Comparison of ENCODE assay signal across 12 cellular contexts in genomic region chr2:58553937-58554336, GRCh38.
DNase-seq lines count a peak whose midpoint lies in the region; ATAC-seq, FAIRE-seq and TF ChIP-seq lines count a peak whose summit lies in the region.
"Had no signal": no experiment of that assay in that cellular context is flagged by ENCODE, and none has a peak within 500 bp of the region (broad histone marks: within the 10 kb centered on the region; RNA-seq: fewer than 3 reads in every experiment).

No MANE protein-coding gene starts in this region.

- H3K4me1 ChIP-seq in Karpas-422 (ENCODE audit: low read length) (no peaks in the 10 kb centered on the region), H1 (replicated peaks in 1 of 4; ENCODE audit: control insufficient read depth in 3 of 4, insufficient read depth in 4 of 4, low read length in 3 of 4) (peaks cover 0 to 8% (median 2%) of the 10 kb centered on the region in 4 experiments; a peak in 4 of 7 replicates), smooth muscle cell (ENCODE audit: low read depth) (peaks cover 3% of the 10 kb centered on the region), transverse colon (no peaks in the 10 kb centered on the region)

- no peak for ATAC-seq in activated CD4-positive, alpha-beta T cell treated with anti-CD3 and anti-CD28 coated beads for 36 hours
- ATAC-seq in GM18870 (IDR thresholded peaks at IDR 0.05; ENCODE audit: unreplicated experiment): no peak

- H4K5ac ChIP-seq in H1 (ENCODE audit: insufficient read length, low read depth, low read length): no peak overlapping the region

- H2AK5ac ChIP-seq in H1 (ENCODE audit: low read depth, low read length): no peak overlapping the region

- H3K23ac ChIP-seq in H1 (ENCODE audit: insufficient read length): no peak overlapping the region

- H3K79me1 ChIP-seq in H1 (ENCODE audit: low read depth, low read length): no peaks in the 10 kb centered on the region

- no peaks in the 10 kb centered on the region for H3K27me3 Mint-ChIP-seq in activated CD4-positive, alpha-beta T cell treated with anti-CD3 and anti-CD28 coated beads for 36 hours
- peaks cover 7% of the 10 kb centered on the region for H3K27me3 Mint-ChIP-seq in activated CD4-positive, alpha-beta T cell treated with anti-CD3 and anti-CD28 coated beads, Interleukin-2, amount 10 ng/mL, durations not matched to agents 24 days and 14 days

- no peak overlapping the region for H3K4me3 Mint-ChIP-seq in activated CD4-positive, alpha-beta T cell treated with anti-CD3 and anti-CD28 coated beads for 36 hours
- H3K4me3 Mint-ChIP-seq in activated CD4-positive, alpha-beta T cell treated with anti-CD3 and anti-CD28 coated beads, Interleukin-2, amount 10 ng/mL, durations not matched to agents 24 days and 14 days: no peak overlapping the region

- peak; percentile 89 to 94 for TF ChIP-seq RAD21 in H1 (IDR thresholded peaks at IDR 0.05 in 1 of 2, conservative IDR thresholded peaks at IDR 0.05 in 1 of 2; ENCODE audit: low read depth in 2 of 2, low read length in 2 of 2)

- no peak overlapping the region for H2BK5ac ChIP-seq in H1 (ENCODE audit: low read depth, low read length)

- no peak overlapping the region for H4K8ac ChIP-seq in H1 (ENCODE audit: extremely low read depth, insufficient read depth, low read length)

- H3K9me3 ChIP-seq in Karpas-422 (ENCODE audit: low read length) (no peaks in the 10 kb centered on the region), H1 (ENCODE audit: insufficient read depth in 2 of 2, low read depth in 1 of 2, low read length in 1 of 2) (no peaks in the 10 kb centered on the region), smooth muscle cell (replicated peaks; ENCODE audit: low read depth) (no peaks in the 10 kb centered on the region), transverse colon (no peaks in the 10 kb centered on the region)

- POLR2A ChIA-PET in activated CD4-positive, alpha-beta T cell treated with anti-CD3 and anti-CD28 coated beads for 36 hours (lab: Charles Lee): no interaction called here
- POLR2A ChIA-PET in H1 (lab: Charles Lee; ENCODE audit: partially characterized antibody): interaction anchor here (0.9 to 1.4 kb wide), 2 partner anchors 9 to 13 kb away, joined by 3 to 4 read pairs; no protein-coding TSS in a partner anchor

- H3K4me2 ChIP-seq in Karpas-422 (ENCODE audit: low read depth, low read length, poor library complexity, severe bottlenecking) (no peak overlapping the region), H1 (ENCODE audit: insufficient read depth in 1 of 2, low read depth in 2 of 2, low read length in 2 of 2) (no peak overlapping the region), smooth muscle cell (no peak overlapping the region)

- H3K27ac Mint-ChIP-seq in activated CD4-positive, alpha-beta T cell treated with anti-CD3 and anti-CD28 coated beads for 36 hours: no peak overlapping the region
- no peak overlapping the region for H3K27ac Mint-ChIP-seq in activated CD4-positive, alpha-beta T cell treated with anti-CD3 and anti-CD28 coated beads, Interleukin-2, amount 10 ng/mL, durations not matched to agents 24 days and 14 days

- no peak overlapping the region for H2AFZ ChIP-seq in Karpas-422 (ENCODE audit: low read length)
- no peak overlapping the region for H2AFZ ChIP-seq in H1 (ENCODE audit: low read length)
- H2AFZ ChIP-seq in smooth muscle cell (ENCODE audit: low read depth): no peak overlapping the region

- no peaks in the 10 kb centered on the region for H3K36me3 Mint-ChIP-seq in activated CD4-positive, alpha-beta T cell treated with anti-CD3 and anti-CD28 coated beads for 36 hours (ENCODE audit: low read depth)
- H3K36me3 Mint-ChIP-seq in activated CD4-positive, alpha-beta T cell treated with anti-CD3 and anti-CD28 coated beads, Interleukin-2, amount 10 ng/mL, durations not matched to agents 24 days and 14 days (ENCODE audit: low read depth): no peaks in the 10 kb centered on the region

- H4K20me1 ChIP-seq in Karpas-422 (ENCODE audit: insufficient read depth, low read depth, low read length): no peaks in the 10 kb centered on the region
- no peaks in the 10 kb centered on the region for H4K20me1 ChIP-seq in H1 (replicated peaks in 1 of 2; ENCODE audit: control insufficient read depth in 1 of 2, insufficient read depth in 2 of 2, low read length in 2 of 2)
- H4K20me1 ChIP-seq in smooth muscle cell (ENCODE audit: low read depth): no peaks in the 10 kb centered on the region

- H3K27ac ChIP-seq in Karpas-422 (ENCODE audit: low read length) (no peak overlapping the region), H1 (ENCODE audit: low read depth, low read length) (no peak overlapping the region), smooth muscle cell (ENCODE audit: low read depth) (no peak overlapping the region), transverse colon (no peak overlapping the region)

- H3K9ac ChIP-seq in Karpas-422 (ENCODE audit: low read length) (no peak overlapping the region), H1 (replicated peaks in 1 of 4; ENCODE audit: extremely low read depth in 1 of 4, low read depth in 3 of 4, low read length in 3 of 4) (no peak overlapping the region), smooth muscle cell (ENCODE audit: low read depth) (no peak overlapping the region)

- peak; percentile 98 for FAIRE-seq in H1 (lab: Jason Lieb, UNC)
- FAIRE-seq: endometrium had no signal

- in situ Hi-C loops in transverse colon (cut with MboI; ENCODE audit: low pct_ligation_motif_present in 1 of 4, low pct_unique_long_range_greater_than_20kb in 1 of 4, low sequenced_read_pairs in 3 of 4): no loop called here

- TF ChIP-seq CTCF in H1 (IDR thresholded peaks at IDR 0.05; ENCODE audit: control extremely low read depth in 1 of 3, insufficient read depth in 1 of 3, low read depth in 1 of 3, low read length in 3 of 3): peak; percentile 67 to 84 (median 72)
- peak; percentile 4 for TF ChIP-seq CTCF in smooth muscle cell (IDR thresholded peaks at IDR 0.05; ENCODE audit: borderline replicate concordance, insufficient read depth, poor library complexity, severe bottlenecking)
- TF ChIP-seq CTCF in transverse colon (IDR thresholded peaks at IDR 0.05): peak in 1 of 5 experiments; percentile 10

- no peaks in the 10 kb centered on the region for H3K79me2 ChIP-seq in Karpas-422 (ENCODE audit: low read length)
- no peaks in the 10 kb centered on the region for H3K79me2 ChIP-seq in H1 (ENCODE audit: control insufficient read depth in 1 of 2, insufficient read depth in 2 of 2, low read length in 2 of 2)
- no peaks in the 10 kb centered on the region for H3K79me2 ChIP-seq in smooth muscle cell (ENCODE audit: low read depth)

- peak; percentile 16 for DNase-seq in activated CD4-positive, alpha-beta T cell treated with anti-CD3 and anti-CD28 coated beads for 36 hours
- no peak for DNase-seq in activated CD4-positive, alpha-beta T cell treated with anti-CD3 and anti-CD28 coated beads, Interleukin-2, amount 10 ng/mL, durations not matched to agents 24 days and 14 days
- peak; percentile 52 for DNase-seq in Karpas-422
- DNase-seq in H1 (ENCODE audit: low read depth in 1 of 2, low spot score in 2 of 2): no peak
- DNase-seq in smooth muscle cell (lab: John Stamatoyannopoulos, UW; ENCODE audit: unreplicated experiment): no peak
- DNase-seq in activated CD4-positive, alpha-beta T cell treated with anti-CD3 and anti-CD28 coated beads, Interleukin-2, amount 50 U/mL, for 48 hours: no peak
- DNase-seq in transverse colon: no peak
- DNase-seq: NCI-H2171 treated with DMSO at 0.1 percent for 48 hours; stimulated activated CD4-positive, alpha-beta T cell treated with anti-CD3 and anti-CD28 coated beads, Interleukin-4, amount 100 ng/mL, for 1 hour; T-helper 1 cell had no signal

- no peak overlapping the region for H2BK120ac ChIP-seq in H1 (replicated peaks; ENCODE audit: low read depth, low read length)

- H3K23me2 ChIP-seq in H1 (ENCODE audit: low read depth, low read length): no peaks in the 10 kb centered on the region

- H2BK15ac ChIP-seq in H1 (ENCODE audit: low read length): no peak overlapping the region

- no peaks in the 10 kb centered on the region for H3F3A ChIP-seq in smooth muscle cell (ENCODE audit: low read depth)

- H4K91ac ChIP-seq in H1 (replicated peaks; ENCODE audit: insufficient read length, low read length): no peak overlapping the region

- no peak overlapping the region for H3K4ac ChIP-seq in H1 (replicated peaks; ENCODE audit: insufficient read length, low read depth, low read length)

- H3K14ac ChIP-seq in H1 (ENCODE audit: insufficient read length): no peak overlapping the region

- H3K27me3 ChIP-seq in Karpas-422 (ENCODE audit: low read length): no peaks in the 10 kb centered on the region
- no peaks in the 10 kb centered on the region for H3K27me3 ChIP-seq in H1 (replicated peaks in 1 of 4; ENCODE audit: control insufficient read depth in 3 of 4, extremely low read depth in 1 of 4, insufficient read depth in 3 of 4, low read length in 3 of 4)
- H3K27me3 ChIP-seq in smooth muscle cell (ENCODE audit: low read depth): no peaks in the 10 kb centered on the region
- H3K27me3 ChIP-seq in transverse colon: no peaks in the 10 kb centered on the region

- H3K36me3 ChIP-seq in Karpas-422 (ENCODE audit: insufficient read depth, low read length) (no peaks in the 10 kb centered on the region), H1 (ENCODE audit: control insufficient read depth in 2 of 4, insufficient read depth in 4 of 4, low read length in 3 of 4) (no peaks in the 10 kb centered on the region), smooth muscle cell (ENCODE audit: low read depth) (no peaks in the 10 kb centered on the region), transverse colon (no peaks in the 10 kb centered on the region)

- H2BK20ac ChIP-seq in H1 (ENCODE audit: low read length): no peak overlapping the region

- no peaks in the 10 kb centered on the region for H3K9me3 Mint-ChIP-seq in activated CD4-positive, alpha-beta T cell treated with anti-CD3 and anti-CD28 coated beads for 36 hours (ENCODE audit: low read depth)
- H3K9me3 Mint-ChIP-seq in activated CD4-positive, alpha-beta T cell treated with anti-CD3 and anti-CD28 coated beads, Interleukin-2, amount 10 ng/mL, durations not matched to agents 24 days and 14 days: no peaks in the 10 kb centered on the region

- CTCF ChIA-PET in activated CD4-positive, alpha-beta T cell treated with anti-CD3 and anti-CD28 coated beads for 36 hours (lab: Charles Lee): interaction anchor here (1.3 kb wide), 1 partner anchor 648 kb away, joined by 3 read pairs; no protein-coding TSS in a partner anchor
- CTCF ChIA-PET in H1 (lab: Charles Lee; ENCODE audit: partially characterized antibody): interaction anchor here (0.6 to 4.1 kb wide), 37 partner anchors 8 to 858 kb away, joined by 3 to 38 read pairs (median 4); no protein-coding TSS in a partner anchor

- H3K4me1 Mint-ChIP-seq in activated CD4-positive, alpha-beta T cell treated with anti-CD3 and anti-CD28 coated beads for 36 hours: no peaks in the 10 kb centered on the region
- H3K4me1 Mint-ChIP-seq in activated CD4-positive, alpha-beta T cell treated with anti-CD3 and anti-CD28 coated beads, Interleukin-2, amount 10 ng/mL, durations not matched to agents 24 days and 14 days: no peaks in the 10 kb centered on the region

- no peak for TF ChIP-seq POLR2A in H1 (IDR thresholded peaks at IDR 0.05; ENCODE audit: control extremely low read depth in 1 of 2, low read depth in 2 of 2, low read length in 2 of 2)
- TF ChIP-seq POLR2A in transverse colon (IDR thresholded peaks at IDR 0.05): no peak

- no peak overlapping the region for H3K56ac ChIP-seq in H1 (replicated peaks; ENCODE audit: insufficient read length, low read depth, low read length)

- intact Hi-C loops in activated CD4-positive, alpha-beta T cell treated with anti-CD3 and anti-CD28 coated beads for 36 hours (cut with DNase I, micrococcal nuclease): no loop called here
- intact Hi-C loops in activated CD4-positive, alpha-beta T cell treated with anti-CD3 and anti-CD28 coated beads, Interleukin-2, amount 10 ng/mL, durations not matched to agents 24 days and 14 days (cut with micrococcal nuclease): loop anchor here (10.0 kb wide), 1 partner anchor 649 kb away; no protein-coding TSS in a partner anchor
- intact Hi-C loops in transverse colon (cut with DNase I; ENCODE audit: low total_unique reads): no loop called here

- no peak for TF ChIP-seq EP300 in H1 (IDR thresholded peaks at IDR 0.05; ENCODE audit: borderline replicate concordance in 1 of 2, low read depth in 2 of 2, low read length in 2 of 2)
- no peak for TF ChIP-seq EP300 in transverse colon (IDR thresholded peaks at IDR 0.05; ENCODE audit: low read depth)

- no peak overlapping the region for H3K4me3 ChIP-seq in Karpas-422 (ENCODE audit: low read length)
- H3K4me3 ChIP-seq in H1 (ENCODE audit: extremely low read depth in 1 of 4, insufficient read depth in 2 of 4, low read depth in 3 of 4, low read length in 4 of 4): no peak overlapping the region
- no peak overlapping the region for H3K4me3 ChIP-seq in smooth muscle cell
- no peak overlapping the region for H3K4me3 ChIP-seq in transverse colon

- H3K18ac ChIP-seq in H1 (ENCODE audit: extremely low read depth, low read length): no peak overlapping the region

- WGBS in H1 (ENCODE audit: extremely low coverage in 1 of 2, insufficient coverage in 1 of 2, insufficient read length in 1 of 2, insufficient replicate concordance in 2 of 2, low coverage in 1 of 2, low lambda C conversion rate in 2 of 2, missing lambda C conversion rate in 1 of 2), 2 experiments: 62% methylated on average over 2 of the region's 2 CpGs; no CpG with 5 or more reads in 1 of the 2 experiments
- 56% methylated on average over 2 of the region's 2 CpGs for WGBS in smooth muscle cell (ENCODE audit: low lambda C conversion rate)
- 49 to 61% methylated on average over 2 of the region's 2 CpGs for WGBS in transverse colon (ENCODE audit: low coverage in 1 of 2), 2 donors

- H2BK12ac ChIP-seq in H1 (ENCODE audit: low read depth, low read length): no peak overlapping the region

- H3K9me2 ChIP-seq in Karpas-422 (replicated peaks; ENCODE audit: insufficient read depth, low read length): no peaks in the 10 kb centered on the region

Comparison
In these comparisons a context has a peak if more than half of its experiments do, and no peak if none do; other contexts are left out.
1. DNase-seq: peak in activated CD4-positive, alpha-beta T cell treated with anti-CD3 and anti-CD28 coated beads for 36 hours (single experiment) and Karpas-422 (single experiment); none in activated CD4-positive, alpha-beta T cell treated with anti-CD3 and anti-CD28 coated beads, Interleukin-2, amount 10 ng/mL, durations not matched to agents 24 days and 14 days (single experiment), H1 (0 of 2), smooth muscle cell (single experiment), activated CD4-positive, alpha-beta T cell treated with anti-CD3 and anti-CD28 coated beads, Interleukin-2, amount 50 U/mL, for 48 hours (0 of 2) and transverse colon (single experiment).